8 cellular contexts compared by ENCODE assay signal in genomic region chr12:6280053-6280469, GRCh38. TPM values are rescaled to one million over a fixed set of nuclear protein-coding genes. Genes with fewer than 3 reads are reported as not detected.
DNase-seq lines count a peak whose midpoint lies in the region; ATAC-seq and TF ChIP-seq lines count a peak whose summit lies in the region.

No MANE protein-coding gene starts in this region.

- H3K9ac ChIP-seq in rectal smooth muscle tissue (ENCODE audit: low read length) = no peak overlapping the region

- no peak for ATAC-seq in naive thymus-derived CD8-positive, alpha-beta T cell
- no peak for ATAC-seq in HG03280 (IDR thresholded peaks at IDR 0.05; ENCODE audit: unreplicated experiment)
- no peak for ATAC-seq in GM21576 (IDR thresholded peaks at IDR 0.05; ENCODE audit: unreplicated experiment)

- H3K36me3 Mint-ChIP-seq in naive thymus-derived CD8-positive, alpha-beta T cell = no peaks in the 10 kb centered on the region

- no peaks in the 10 kb centered on the region for H3K27me3 ChIP-seq in SJCRH30
- no peaks in the 10 kb centered on the region for H3K27me3 ChIP-seq in rectal smooth muscle tissue (ENCODE audit: control insufficient read depth, insufficient read depth, low read length)

- no peak overlapping the region for H3K27ac ChIP-seq in SJCRH30
- peak overlapping the region; percentile 83 for H3K27ac ChIP-seq in rectal smooth muscle tissue (ENCODE audit: low read depth, low read length)

- H3K27me3 Mint-ChIP-seq in naive thymus-derived CD8-positive, alpha-beta T cell = peaks cover 10 to 35% (median 25%) of the 10 kb centered on the region in 5 donors

- peaks cover 0 to 8% (median 4%) of the 10 kb centered on the region in 4 donors for H3K4me1 Mint-ChIP-seq in naive thymus-derived CD8-positive, alpha-beta T cell

- no peaks in the 10 kb centered on the region for H3K9me3 Mint-ChIP-seq in naive thymus-derived CD8-positive, alpha-beta T cell

- H3K9me3 ChIP-seq in SJCRH30 (replicated peaks) = no peaks in the 10 kb centered on the region

- peak overlapping the region in 1 of 10 donors; percentile 45 for H3K4me3 Mint-ChIP-seq in naive thymus-derived CD8-positive, alpha-beta T cell

- H3K27ac Mint-ChIP-seq in naive thymus-derived CD8-positive, alpha-beta T cell = peak overlapping the region in 1 of 10 donors; percentile 25

- TF ChIP-seq CTCF in fibroblast of villous mesenchyme (IDR thresholded peaks at IDR 0.05; ENCODE audit: insufficient read depth, low read depth, low read length) = no peak

- H3K4me3 ChIP-seq in SJCRH30 (no peak overlapping the region), fibroblast of villous mesenchyme (ENCODE audit: low read depth, low read length) (no peak overlapping the region), rectal smooth muscle tissue (ENCODE audit: low read length) (no peak overlapping the region)

- H3K4me1 ChIP-seq in SJCRH30 = peaks cover 25% of the 10 kb centered on the region
- H3K4me1 ChIP-seq in rectal smooth muscle tissue (ENCODE audit: control insufficient read depth, insufficient read depth, low read length) = peaks cover 17% of the 10 kb centered on the region

- POLR2A ChIA-PET in naive thymus-derived CD8-positive, alpha-beta T cell (lab: Charles Lee) = interaction anchor here (1.1 to 1.8 kb wide), 2 partner anchors 79 to 209 kb away, joined by 4 to 5 read pairs; no protein-coding TSS in a partner anchor

- DNase-seq in DMS53 (lab: John Stamatoyannopoulos, UW) = peak; percentile 88
- DNase-seq in SJCRH30 = peak; percentile 60 to 71
- peak; percentile 86 for DNase-seq in fibroblast of villous mesenchyme (ENCODE audit: low read depth)
- DNase-seq in DMS153 (lab: John Stamatoyannopoulos, UW) = no peak
- DNase-seq in naive thymus-derived CD8-positive, alpha-beta T cell = no peak

- H3K36me3 ChIP-seq in SJCRH30 (no peaks in the 10 kb centered on the region), rectal smooth muscle tissue (ENCODE audit: control insufficient read depth, insufficient read depth, low read length) (no peaks in the 10 kb centered on the region)

RNA-seq across cellular contexts. Expression of gene PLEKHG6, which starts 30.4 kb away (rescaled TPM):
- total RNA-seq in SJCRH30 (2014; rRNA removed; shearing (Covaris generic)) = 0.06 TPM in 1 of 2 replicates, not detected in the other
- under 0.01 TPM in 1 of 2 replicates, not detected in the other for total RNA-seq in fibroblast of villous mesenchyme
- total RNA-seq in naive thymus-derived CD8-positive, alpha-beta T cell = not detected
- under 1 TPM; 0.14 to 0.17 (median 0.15) TPM for polyA plus RNA-seq in naive thymus-derived CD8-positive, alpha-beta T cell

Comparison
In these comparisons a context has a peak if more than half of its experiments do, and no peak if none do; other contexts are left out.
1. DNase-seq: peak in DMS53 (single experiment), SJCRH30 (2 of 2) and fibroblast of villous mesenchyme (single experiment); none in DMS153 (single experiment) and naive thymus-derived CD8-positive, alpha-beta T cell (0 of 10).